8 cellular contexts compared by ENCODE assay signal in genomic region chr16:70736454-70737376, GRCh38. TPM values are rescaled to one million over a fixed set of nuclear protein-coding genes. Genes with fewer than 3 reads are reported as not detected.
DNase-seq lines count a peak whose midpoint lies in the region; ATAC-seq and TF ChIP-seq lines count a peak whose summit lies in the region.

No MANE protein-coding gene starts in this region.

- H3K27me3 ChIP-seq in esophagus muscularis mucosa (no peaks in the 10 kb centered on the region), gastrocnemius medialis (no peaks in the 10 kb centered on the region)

- CTCF ChIA-PET in T-cell (lab: Charles Lee): no interaction called here

- TF ChIP-seq CTCF in esophagus muscularis mucosa (IDR thresholded peaks at IDR 0.05) (no peak), gastrocnemius medialis (IDR thresholded peaks at IDR 0.05 in 4 of 5, conservative IDR thresholded peaks at IDR 0.05 in 1 of 5) (no peak)

- H3K4me3 ChIP-seq in esophagus muscularis mucosa (no peak overlapping the region), gastrocnemius medialis (peak overlapping the region in 1 of 4 donors; percentile 5)

- H3K27ac Mint-ChIP-seq in T-cell: peak overlapping the region; percentile 92 to 96

- TF ChIP-seq POLR2A in esophagus muscularis mucosa (IDR thresholded peaks at IDR 0.05; ENCODE audit: low read depth) (no peak), gastrocnemius medialis (IDR thresholded peaks at IDR 0.05) (no peak)

- ATAC-seq in GM21515 (IDR thresholded peaks at IDR 0.05; ENCODE audit: unreplicated experiment): peak; percentile 2
- ATAC-seq in T-cell (replicated peaks in 1 of 4): peak; percentile 27 to 60 (median 54)
- ATAC-seq in gastrocnemius medialis: no peak

- H3K36me3 ChIP-seq in esophagus muscularis mucosa: peaks cover 0 to 14% (median 10%) of the 10 kb centered on the region in 4 donors
- no peaks in the 10 kb centered on the region for H3K36me3 ChIP-seq in gastrocnemius medialis

- H3K9me3 ChIP-seq in esophagus muscularis mucosa: no peaks in the 10 kb centered on the region
- no peaks in the 10 kb centered on the region for H3K9me3 ChIP-seq in gastrocnemius medialis

- POLR2A ChIA-PET in T-cell (lab: Charles Lee): no interaction called here

- H3K36me3 Mint-ChIP-seq in T-cell: peaks cover 27% of the 10 kb centered on the region

- no peaks in the 10 kb centered on the region for H3K27me3 Mint-ChIP-seq in T-cell

- no peak for TF ChIP-seq EP300 in esophagus muscularis mucosa (IDR thresholded peaks at IDR 0.05)

- WGBS in esophagus muscularis mucosa: 88% methylated on average over 5 of the region's 18 CpGs

- no peaks in the 10 kb centered on the region for H3K9me3 Mint-ChIP-seq in T-cell

- intact Hi-C loops in esophagus muscularis mucosa (cut with DNase I): no loop called here
- intact Hi-C loops in gastrocnemius medialis (cut with DNase I; ENCODE audit: low total_unique reads): no loop called here

- H3K4me3 Mint-ChIP-seq in T-cell: peak overlapping the region in 2 of 3 donors; percentile 61 to 71

- H3K4me1 ChIP-seq in esophagus muscularis mucosa: peaks cover 29 to 62% (median 57%) of the 10 kb centered on the region in 4 donors
- peaks cover 39 to 45% of the 10 kb centered on the region in 2 donors for H3K4me1 ChIP-seq in gastrocnemius medialis

- peak in 19 of 34 experiments; percentile 5 to 56 (median 22) for DNase-seq in T-cell
- no peak for DNase-seq in esophagus muscularis mucosa (ENCODE audit: extremely low spot score)
- DNase-seq in gastrocnemius medialis: no peak
- DNase-seq in NCI-H526 (lab: John Stamatoyannopoulos, UW): no peak
- DNase-seq in cerebellar cortex (ENCODE audit: low spot score): no peak
- DNase-seq in NCI-H345 (lab: John Stamatoyannopoulos, UW): no peak
- DNase-seq in hippocampal formation (lab: John Stamatoyannopoulos, UW): no peak

- H3K4me1 Mint-ChIP-seq in T-cell: peaks cover 49 to 62% (median 60%) of the 10 kb centered on the region in 3 donors

- peak overlapping the region; percentile 92 to 96 (median 93) for H3K27ac ChIP-seq in esophagus muscularis mucosa (replicated peaks in 1 of 4)
- peak overlapping the region; percentile 86 to 91 (median 90) for H3K27ac ChIP-seq in gastrocnemius medialis

- in situ Hi-C loops in gastrocnemius medialis (cut with MboI; ENCODE audit: low sequenced_read_pairs in 4 of 4): loop anchor here in 1 of 4 donors (10.0 kb wide), 1 partner anchor 52 kb away; the partner anchor contains the start of gene MTSS2

RNA-seq across cellular contexts. Expression of gene MTSS2, which starts 50.9 kb away (rescaled TPM):
- total RNA-seq in T-cell (1 to 10 TPM; 2.2 to 7.1 (median 5.1) TPM), esophagus muscularis mucosa (100 to 1,000 TPM in 2 of 4 donors, 10 to 100 TPM in 2; 74.9 to 238 (median 130) TPM), gastrocnemius medialis (100 to 1,000 TPM in 1 of 4 donors, 10 to 100 TPM in 3; 42.6 to 160 (median 93.9) TPM)

Comparison
In these comparisons a context has a peak if more than half of its experiments do, and no peak if none do; other contexts are left out.
1. ATAC-seq: peak in GM21515 (single experiment) and T-cell (4 of 4); none in gastrocnemius medialis (0 of 2).
2. DNase-seq: peak in T-cell (19 of 34); none in esophagus muscularis mucosa (single experiment), gastrocnemius medialis (0 of 2), NCI-H526 (0 of 2), cerebellar cortex (single experiment), NCI-H345 (single experiment) and hippocampal formation (0 of 2).
3. RNA of gene MTSS2, which starts 50.9 kb away (total RNA-seq): 74.9 to 238 TPM in esophagus muscularis mucosa and 42.6 to 160 TPM in gastrocnemius medialis; 2.2 to 7.1 TPM in T-cell; every median in the first group is over 4 times any median in the second.